ENCODE assay signal across 10 cellular contexts in genomic region chr10:77592946-77593636, GRCh38. TPM values are rescaled to one million over a fixed set of nuclear protein-coding genes. Genes with fewer than 3 reads are reported as not detected.
DNase-seq lines count a peak whose midpoint lies in the region; TF ChIP-seq lines count a peak whose summit lies in the region.
"Had no signal": no experiment of that assay in that cellular context is flagged by ENCODE, and none has a peak within 500 bp of the region (broad histone marks: within the 10 kb centered on the region; RNA-seq: fewer than 3 reads in every experiment).

No MANE protein-coding gene starts in this region.

- H3K27ac Mint-ChIP-seq in activated naive CD4-positive, alpha-beta T cell treated with anti-CD3 and anti-CD28 coated beads, Interleukin-2, amount 10 ng/mL, durations not matched to agents 7 days and 5 days = no peak overlapping the region
- no peak overlapping the region for H3K27ac Mint-ChIP-seq in type B pancreatic cell
- H3K27ac Mint-ChIP-seq: activated naive CD8-positive, alpha-beta T cell had no signal

- H3K36me3 Mint-ChIP-seq in activated naive CD4-positive, alpha-beta T cell treated with anti-CD3 and anti-CD28 coated beads, Interleukin-2, amount 10 ng/mL, durations not matched to agents 7 days and 5 days = no peaks in the 10 kb centered on the region
- no peaks in the 10 kb centered on the region for H3K36me3 Mint-ChIP-seq in type B pancreatic cell
- H3K36me3 Mint-ChIP-seq: activated naive CD8-positive, alpha-beta T cell had no signal

- H3K4me1 Mint-ChIP-seq in activated naive CD4-positive, alpha-beta T cell treated with anti-CD3 and anti-CD28 coated beads, Interleukin-2, amount 10 ng/mL, durations not matched to agents 7 days and 5 days = no peaks in the 10 kb centered on the region
- no peaks in the 10 kb centered on the region for H3K4me1 Mint-ChIP-seq in type B pancreatic cell (ENCODE audit: unreplicated experiment)

- no peak overlapping the region for H3K4me3 ChIP-seq in AG09309 (ENCODE audit: control insufficient read depth, low read depth, low read length)

- CTCF ChIA-PET in activated naive CD4-positive, alpha-beta T cell treated with anti-CD3 and anti-CD28 coated beads, Interleukin-2, amount 10 ng/mL, durations not matched to agents 7 days and 5 days (lab: Charles Lee) = no interaction called here

- DNase-seq in AG09309 (ENCODE audit: low read depth) (peak; percentile 85), LoVo (ENCODE audit: low spot score) (peak; percentile 69), dedifferentiated amniotic fluid mesenchymal stem cell (ENCODE audit: extremely low spot score) (peak; percentile 84), non-pigmented ciliary epithelial cell (ENCODE audit: low read depth) (peak; percentile 77), activated T-cell treated with anti-CD3 and anti-CD28 coated beads for 4 hours (no peak), type B pancreatic cell (ENCODE audit: extremely low spot score, unreplicated experiment) (no peak), iPS-NIHi11 (ENCODE audit: low spot score) (no peak)
- DNase-seq in activated naive CD4-positive, alpha-beta T cell treated with anti-CD3 and anti-CD28 coated beads, Interleukin-2, amount 10 ng/mL, durations not matched to agents 7 days and 5 days = no peak
- DNase-seq: DMS 273 treated with DMSO at 0.1 percent for 48 hours had no signal

- H3K27me3 Mint-ChIP-seq in activated naive CD4-positive, alpha-beta T cell treated with anti-CD3 and anti-CD28 coated beads, Interleukin-2, amount 10 ng/mL, durations not matched to agents 7 days and 5 days = peaks cover 3% of the 10 kb centered on the region
- H3K27me3 Mint-ChIP-seq in type B pancreatic cell = peaks cover 8% of the 10 kb centered on the region
- H3K27me3 Mint-ChIP-seq: activated naive CD8-positive, alpha-beta T cell had no signal

- no peaks in the 10 kb centered on the region for H3K9me3 Mint-ChIP-seq in activated naive CD4-positive, alpha-beta T cell treated with anti-CD3 and anti-CD28 coated beads, Interleukin-2, amount 10 ng/mL, durations not matched to agents 7 days and 5 days
- H3K9me3 Mint-ChIP-seq in type B pancreatic cell = no peaks in the 10 kb centered on the region

- TF ChIP-seq CTCF in AG09309 (IDR thresholded peaks at IDR 0.05; ENCODE audit: control insufficient read depth, insufficient read depth, low read depth, low read length, missing control alignments) = no peak
- TF ChIP-seq CTCF in type B pancreatic cell (conservative IDR thresholded peaks at IDR 0.05) = no peak

- no peak overlapping the region for H3K4me3 Mint-ChIP-seq in activated naive CD4-positive, alpha-beta T cell treated with anti-CD3 and anti-CD28 coated beads, Interleukin-2, amount 10 ng/mL, durations not matched to agents 7 days and 5 days
- H3K4me3 Mint-ChIP-seq in type B pancreatic cell = no peak overlapping the region
- H3K4me3 Mint-ChIP-seq: activated naive CD8-positive, alpha-beta T cell had no signal

RNA-seq across cellular contexts. Expression of gene KCNMA1, which starts 44.5 kb away (rescaled TPM):
- 27.9 and 30.1 TPM in 2 replicates for total RNA-seq in type B pancreatic cell (ENCODE audit: low replicate concordance)

Comparison
In these comparisons a context has a peak if more than half of its experiments do, and no peak if none do; other contexts are left out.
1. DNase-seq: peak in AG09309 (single experiment), LoVo (single experiment), dedifferentiated amniotic fluid mesenchymal stem cell (single experiment) and non-pigmented ciliary epithelial cell (single experiment); none in activated T-cell treated with anti-CD3 and anti-CD28 coated beads for 4 hours (single experiment), activated naive CD4-positive, alpha-beta T cell treated with anti-CD3 and anti-CD28 coated beads, Interleukin-2, amount 10 ng/mL, durations not matched to agents 7 days and 5 days (single experiment), type B pancreatic cell (single experiment) and iPS-NIHi11 (single experiment).